Comparison of ENCODE assay signal across 19 cellular contexts in the genomic region with DNA sequence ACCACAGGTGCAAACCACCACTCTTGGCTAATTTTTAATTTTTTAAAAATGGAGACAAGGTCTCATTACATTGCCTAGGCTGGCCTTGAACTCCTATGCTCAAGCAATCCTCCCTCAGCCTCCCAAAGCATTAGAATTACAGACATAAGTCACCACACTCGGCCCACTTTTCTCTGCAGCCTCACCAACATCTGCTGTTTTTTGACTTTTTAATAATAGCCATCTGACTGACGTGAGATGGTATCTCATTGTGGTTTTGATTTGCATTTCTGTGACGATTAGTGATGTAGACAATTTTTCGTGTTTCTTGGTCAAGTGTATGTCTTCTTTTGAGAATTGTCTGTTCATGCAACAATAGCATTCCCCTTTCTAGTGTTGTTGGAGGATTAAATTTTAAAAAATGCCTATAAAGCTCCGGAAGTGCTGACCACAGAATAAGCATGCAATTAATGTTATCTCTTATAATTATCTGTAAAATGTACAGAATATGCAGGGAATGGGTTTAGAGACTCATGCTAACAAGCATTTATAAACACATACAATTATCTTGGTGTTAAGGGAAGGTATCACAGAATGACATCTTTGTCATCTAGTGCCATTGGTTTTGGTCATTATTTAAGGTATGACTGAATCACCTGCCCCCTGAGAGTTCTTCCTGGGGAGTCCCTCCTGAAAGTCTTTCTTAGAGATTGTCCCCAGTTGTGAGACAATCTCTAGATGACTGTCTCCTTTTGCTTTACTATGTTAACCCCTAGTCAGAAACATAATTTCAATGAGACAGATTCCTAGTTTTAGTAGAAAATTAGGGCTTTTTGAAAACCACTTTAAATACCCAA.
DNase-seq lines count a peak whose midpoint lies in the region; ATAC-seq and TF ChIP-seq lines count a peak whose summit lies in the region.
"Had no signal": no experiment of that assay in that cellular context is flagged by ENCODE, and none has a peak within 500 bp of the region (broad histone marks: within the 10 kb centered on the region; RNA-seq: fewer than 3 reads in every experiment).

No MANE protein-coding gene starts in this region.

- intact Hi-C loops in head of caudate nucleus (cut with DNase I): no loop called here

- no peak for TF ChIP-seq POLR2A in GM18505 (IDR thresholded peaks at IDR 0.05; ENCODE audit: borderline replicate concordance, extremely low read depth, insufficient read depth, insufficient read length)

- ATAC-seq in HG02852 (IDR thresholded peaks at IDR 0.05; ENCODE audit: unreplicated experiment): peak; percentile 57
- peak; percentile 71 for ATAC-seq in HG03565 (IDR thresholded peaks at IDR 0.05; ENCODE audit: unreplicated experiment)
- ATAC-seq in GM18505 (IDR thresholded peaks at IDR 0.05; ENCODE audit: unreplicated experiment): no peak

- DNase-seq in DMS 273 (lab: John Stamatoyannopoulos, UW; ENCODE audit: unreplicated experiment) (peak; percentile 51), DMS 273 treated with DMSO at 0.1 percent for 48 hours (lab: John Stamatoyannopoulos, UW) (no peak), NCI-H69 (lab: John Stamatoyannopoulos, UW) (no peak), head of caudate nucleus (no peak), NCI-H226 (no peak)
- DNase-seq: CD8-positive, alpha-beta memory T cell; GF-D8; HFFc6; IMR-90; Karpas-422; MG63; NCI-H1105; NCI-H1694; NCI-H2227 treated with DMSO at 0.1 percent for 48 hours; NCI-H524 treated with DMSO at 0.1 percent for 48 hours; SHP77 had no signal
